8 cellular contexts compared by ENCODE assay signal in the genomic region with DNA sequence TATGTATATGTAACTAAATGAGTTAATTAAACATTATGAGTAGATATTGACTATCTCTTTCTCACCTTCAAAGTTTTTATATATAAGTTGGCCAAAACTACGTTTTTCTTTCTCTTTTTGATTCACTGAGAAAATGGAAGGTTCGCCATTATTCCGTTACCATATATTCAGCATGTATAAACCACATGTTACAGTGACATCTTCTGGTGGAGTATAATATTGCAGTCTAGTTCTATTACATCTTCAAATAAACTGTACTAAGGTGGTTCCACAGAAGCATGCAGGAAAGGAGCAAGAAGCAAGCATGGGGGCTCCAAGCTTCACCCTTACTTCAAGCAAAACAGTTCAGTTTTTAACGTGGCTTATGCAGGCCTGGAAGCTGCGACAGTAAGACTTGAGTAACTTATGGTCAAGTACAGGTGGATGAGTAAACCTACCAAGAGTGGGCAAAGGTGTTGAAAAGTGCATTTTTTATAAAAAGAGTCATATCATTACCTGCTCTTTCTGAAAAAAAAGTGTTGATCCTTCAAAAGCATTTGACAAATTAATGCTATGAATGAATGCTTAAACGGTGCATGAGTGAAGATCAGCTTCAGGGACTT.
DNase-seq lines count a peak whose midpoint lies in the region; ATAC-seq and TF ChIP-seq lines count a peak whose summit lies in the region.

No MANE protein-coding gene starts in this region.

- H3K4me1 ChIP-seq in CD4-positive, alpha-beta memory T cell (ENCODE audit: insufficient read depth, low read length), result no peaks in the 10 kb centered on the region
- H3K4me1 ChIP-seq in mammary epithelial cell (ENCODE audit: insufficient read depth, low read length) (no peaks in the 10 kb centered on the region), transverse colon (no peaks in the 10 kb centered on the region)

- H2AFZ ChIP-seq in mammary epithelial cell (ENCODE audit: low read depth, low read length), result no peak overlapping the region

- H3K27me3 ChIP-seq in CD4-positive, alpha-beta memory T cell (ENCODE audit: insufficient read depth, low read length), result peaks cover 4% of the 10 kb centered on the region
- H3K27me3 ChIP-seq in mammary epithelial cell (ENCODE audit: insufficient read depth, low read length) (no peaks in the 10 kb centered on the region), transverse colon (no peaks in the 10 kb centered on the region)

- no peak overlapping the region for H3K27ac Mint-ChIP-seq in CD4-positive, alpha-beta memory T cell

- H3K4me3 ChIP-seq in CD4-positive, alpha-beta memory T cell (ENCODE audit: low read length in 2 of 2), result no peak overlapping the region
- H3K4me3 ChIP-seq in mammary epithelial cell (replicated peaks in 1 of 3; ENCODE audit: insufficient read depth in 1 of 3, low read depth in 2 of 3, low read length in 3 of 3), result no peak overlapping the region
- no peak overlapping the region for H3K4me3 ChIP-seq in transverse colon

- dilution Hi-C loops in mammary epithelial cell (cut with HindIII; ENCODE audit: low sequenced_read_pairs), result loop anchor here (5.0 kb wide), 1 partner anchor 78 kb away; no protein-coding TSS in a partner anchor

- H3K4me3 Mint-ChIP-seq in CD4-positive, alpha-beta memory T cell, result peak overlapping the region in 1 of 8 donors; percentile 43

- no peaks in the 10 kb centered on the region for H3K36me3 ChIP-seq in CD4-positive, alpha-beta memory T cell (ENCODE audit: insufficient read depth, low read length)
- H3K36me3 ChIP-seq in mammary epithelial cell (ENCODE audit: insufficient read depth, low read length), result no peaks in the 10 kb centered on the region
- no peaks in the 10 kb centered on the region for H3K36me3 ChIP-seq in transverse colon

- no peaks in the 10 kb centered on the region for H3K36me3 Mint-ChIP-seq in CD4-positive, alpha-beta memory T cell

- no peaks in the 10 kb centered on the region for H4K20me1 ChIP-seq in mammary epithelial cell (ENCODE audit: insufficient read depth, low read length)

- H3K4me2 ChIP-seq in mammary epithelial cell (ENCODE audit: insufficient read depth, low read depth, low read length), result peak overlapping the region; percentile 33

- POLR2A ChIA-PET in CD4-positive, alpha-beta memory T cell (lab: Charles Lee; ENCODE audit: partially characterized antibody), result no interaction called here

- peak; percentile 63 to 75 for TF ChIP-seq CTCF in mammary epithelial cell (conservative IDR thresholded peaks at IDR 0.05 in 1 of 2, IDR thresholded peaks at IDR 0.05 in 1 of 2; ENCODE audit: extremely low read depth in 1 of 2, insufficient read depth in 1 of 2, low read depth in 1 of 2, low read length in 2 of 2)
- peak; percentile 63 to 78 (median 72) for TF ChIP-seq CTCF in transverse colon (IDR thresholded peaks at IDR 0.05)

- no peak overlapping the region for H3K27ac ChIP-seq in CD4-positive, alpha-beta memory T cell (ENCODE audit: low read depth, low read length)
- H3K27ac ChIP-seq in mammary epithelial cell (ENCODE audit: insufficient read depth, low read depth, low read length) (no peak overlapping the region), transverse colon (no peak overlapping the region)

- no peaks in the 10 kb centered on the region for H3K79me2 ChIP-seq in mammary epithelial cell (ENCODE audit: insufficient read depth, low read length)

- H3K9ac ChIP-seq in mammary epithelial cell (ENCODE audit: insufficient read depth, low read length), result no peak overlapping the region

- no peaks in the 10 kb centered on the region for H3K9me3 ChIP-seq in CD4-positive, alpha-beta memory T cell (ENCODE audit: control insufficient read depth in 1 of 2, low read length in 2 of 2)
- H3K9me3 ChIP-seq in mammary epithelial cell (replicated peaks; ENCODE audit: insufficient read depth, low read length) (no peaks in the 10 kb centered on the region), transverse colon (no peaks in the 10 kb centered on the region)

- peak; percentile 77 for ATAC-seq in GM18909 (IDR thresholded peaks at IDR 0.05; ENCODE audit: poor library complexity, unreplicated experiment)
- ATAC-seq in HG03521 (IDR thresholded peaks at IDR 0.05; ENCODE audit: unreplicated experiment), result peak; percentile 61

- no peak for TF ChIP-seq POLR2A in transverse colon (IDR thresholded peaks at IDR 0.05)

- peaks cover 6 to 18% of the 10 kb centered on the region in 2 donors for H3K27me3 Mint-ChIP-seq in CD4-positive, alpha-beta memory T cell

- WGBS in mammary epithelial cell (ENCODE audit: low coverage, missing lambda C conversion rate), result 16% methylated on average over 6 of the region's 6 CpGs
- WGBS in transverse colon (ENCODE audit: low coverage in 1 of 2), 2 donors, result 19 to 21% methylated on average over 6 of the region's 6 CpGs

- DNase-seq in CD4-positive, alpha-beta memory T cell, result peak in 4 of 5 donors; percentile 54 to 64 (median 56)
- DNase-seq in NCI-H82 (lab: John Stamatoyannopoulos, UW) (peak; percentile 85), mammary epithelial cell (peak; percentile 50), kidney tubule cell (ENCODE audit: low spot score) (peak; percentile 78), transverse colon (no peak)
- no peak for DNase-seq in effector CD8-positive, alpha-beta T cell (lab: John Stamatoyannopoulos, UW)

- no peak for TF ChIP-seq EP300 in transverse colon (IDR thresholded peaks at IDR 0.05; ENCODE audit: low read depth)

- intact Hi-C loops in CD4-positive, alpha-beta memory T cell (cut with micrococcal nuclease), result loop anchor here (5.0 to 10.0 kb wide), 2 partner anchors 1115 to 1527 kb away; no protein-coding TSS in a partner anchor
- intact Hi-C loops in mammary epithelial cell (cut with micrococcal nuclease) (loop anchor here (5.0 kb wide), 3 partner anchors 452 to 1672 kb away; no protein-coding TSS in a partner anchor), transverse colon (cut with DNase I; ENCODE audit: low total_unique reads) (no loop called here)

- peaks cover 0 to 3% (median 1%) of the 10 kb centered on the region in 4 donors for H3K4me1 Mint-ChIP-seq in CD4-positive, alpha-beta memory T cell

- CTCF ChIA-PET in CD4-positive, alpha-beta memory T cell (lab: Charles Lee; ENCODE audit: partially characterized antibody), result interaction anchor here (0.8 to 1.3 kb wide), 2 partner anchors 10 to 21 kb away, joined by 3 to 4 read pairs; no protein-coding TSS in a partner anchor
- CTCF ChIA-PET in mammary epithelial cell (lab: Charles Lee; ENCODE audit: low non-redundant PET), result no interaction called here

- in situ Hi-C loops in mammary epithelial cell (cut with MboI; ENCODE audit: low sequenced_read_pairs in 2 of 2) (no loop called here), transverse colon (cut with MboI; ENCODE audit: low pct_ligation_motif_present in 1 of 4, low pct_unique_long_range_greater_than_20kb in 1 of 4, low sequenced_read_pairs in 3 of 4) (no loop called here)

- H3K9me3 Mint-ChIP-seq in CD4-positive, alpha-beta memory T cell, result peaks cover 0 to 3% (median 1%) of the 10 kb centered on the region in 8 donors

- no TSS peak for BruUV-seq in mammary epithelial cell (replicated peaks; lab: Mats Ljungman, UMichigan)

Comparison
In these comparisons a context has a peak if more than half of its experiments do, and no peak if none do; other contexts are left out.
1. DNase-seq: peak in CD4-positive, alpha-beta memory T cell (4 of 5), NCI-H82 (single experiment), mammary epithelial cell (single experiment) and kidney tubule cell (single experiment); none in transverse colon (single experiment) and effector CD8-positive, alpha-beta T cell (single experiment).